In genomic region chr5:127602481-127602880, GRCh38 we compare ENCODE assay signal across 17 cellular contexts. TPM values are rescaled to one million over a fixed set of nuclear protein-coding genes. Genes with fewer than 3 reads are reported as not detected.
DNase-seq lines count a peak whose midpoint lies in the region; ATAC-seq and TF ChIP-seq lines count a peak whose summit lies in the region.
"Had no signal": no experiment of that assay in that cellular context is flagged by ENCODE, and none has a peak within 500 bp of the region (broad histone marks: within the 10 kb centered on the region; RNA-seq: fewer than 3 reads in every experiment).

No MANE protein-coding gene starts in this region.

- H3K4me1 Mint-ChIP-seq in activated CD4-positive, alpha-beta T cell treated with anti-CD3 and anti-CD28 coated beads for 36 hours = peaks cover 3% of the 10 kb centered on the region

- H3K4me1 ChIP-seq in RWPE2 (ENCODE audit: insufficient read depth, poor library complexity, severe bottlenecking) = no peaks in the 10 kb centered on the region
- no peaks in the 10 kb centered on the region for H3K4me1 ChIP-seq in foreskin keratinocyte
- H3K4me1 ChIP-seq: Caco-2 had no signal

- intact Hi-C loops in activated CD4-positive, alpha-beta T cell treated with anti-CD3 and anti-CD28 coated beads for 36 hours (cut with DNase I, micrococcal nuclease) = no loop called here

- peaks cover 8% of the 10 kb centered on the region for H3K27me3 Mint-ChIP-seq in activated CD4-positive, alpha-beta T cell treated with anti-CD3 and anti-CD28 coated beads for 36 hours

- ATAC-seq in GM19351 (IDR thresholded peaks at IDR 0.05; ENCODE audit: unreplicated experiment) (peak; percentile 42), RWPE2 (ENCODE audit: low read depth) (peak; percentile 33; the same call in 1 of the 3 replicates), foreskin keratinocyte (peak; percentile 23), GM19328 (IDR thresholded peaks at IDR 0.05; ENCODE audit: unreplicated experiment) (no peak)
- no peak for ATAC-seq in activated CD4-positive, alpha-beta T cell treated with anti-CD3 and anti-CD28 coated beads for 36 hours
- ATAC-seq: PC-3, T-cell had no signal

- peaks cover 8% of the 10 kb centered on the region for H3K27me3 ChIP-seq in RWPE2 (ENCODE audit: insufficient read depth, poor library complexity, severe bottlenecking)
- peaks cover 4% of the 10 kb centered on the region for H3K27me3 ChIP-seq in foreskin keratinocyte

- CTCF ChIA-PET in activated CD4-positive, alpha-beta T cell treated with anti-CD3 and anti-CD28 coated beads for 36 hours (lab: Charles Lee) = interaction anchor here (0.8 to 1.1 kb wide), 2 partner anchors 10 to 30 kb away, joined by 3 to 5 read pairs; no protein-coding TSS in a partner anchor

- TF ChIP-seq CTCF in GM12875 (IDR thresholded peaks at IDR 0.05; ENCODE audit: borderline replicate concordance, insufficient read depth, low read depth, low read length) = 0 out of 2 replicates have a peak, but pooled peaks have one; percentile 10
- no peak for TF ChIP-seq CTCF in RWPE2 (IDR thresholded peaks at IDR 0.05; ENCODE audit: poor library complexity, severe bottlenecking)
- no peak for TF ChIP-seq CTCF in foreskin keratinocyte (conservative IDR thresholded peaks at IDR 0.05)

- H3K4me3 ChIP-seq in GM12875 (ENCODE audit: low read depth, low read length) = no peak overlapping the region
- no peak overlapping the region for H3K4me3 ChIP-seq in RWPE2 (ENCODE audit: severe bottlenecking)

- H3K36me3 Mint-ChIP-seq in activated CD4-positive, alpha-beta T cell treated with anti-CD3 and anti-CD28 coated beads for 36 hours (ENCODE audit: low read depth) = no peaks in the 10 kb centered on the region
- H3K36me3 Mint-ChIP-seq: T-cell had no signal

- DNase-seq in RWPE2 (ENCODE audit: low spot score) (no peak), foreskin keratinocyte (no peak), globus pallidus (ENCODE audit: low spot score) (no peak), NCI-H2081 (lab: John Stamatoyannopoulos, UW) (no peak)
- no peak for DNase-seq in activated CD4-positive, alpha-beta T cell treated with anti-CD3 and anti-CD28 coated beads for 36 hours
- DNase-seq: AML-193, Caco-2, NCI-H1436 treated with DMSO at 0.1 percent for 48 hours, NCI-H69, PC-3, T-cell had no signal

- H3K9me3 Mint-ChIP-seq in activated CD4-positive, alpha-beta T cell treated with anti-CD3 and anti-CD28 coated beads for 36 hours (ENCODE audit: low read depth) = no peaks in the 10 kb centered on the region
- H3K9me3 Mint-ChIP-seq: T-cell had no signal

- POLR2A ChIA-PET in activated CD4-positive, alpha-beta T cell treated with anti-CD3 and anti-CD28 coated beads for 36 hours (lab: Charles Lee) = no interaction called here

- no peak overlapping the region for H3K27ac Mint-ChIP-seq in activated CD4-positive, alpha-beta T cell treated with anti-CD3 and anti-CD28 coated beads for 36 hours
- H3K27ac Mint-ChIP-seq: T-cell had no signal

- no peak overlapping the region for H3K27ac ChIP-seq in RWPE2 (ENCODE audit: poor library complexity, severe bottlenecking)
- no peak overlapping the region for H3K27ac ChIP-seq in foreskin keratinocyte

- no peaks in the 10 kb centered on the region for H3K36me3 ChIP-seq in RWPE2 (ENCODE audit: low read depth)

- H3K9me3 ChIP-seq in RWPE2 (ENCODE audit: severe bottlenecking) = no peaks in the 10 kb centered on the region
- H3K9me3 ChIP-seq: Caco-2 had no signal

- no peak overlapping the region for H3K4me3 Mint-ChIP-seq in activated CD4-positive, alpha-beta T cell treated with anti-CD3 and anti-CD28 coated beads for 36 hours
- H3K4me3 Mint-ChIP-seq: T-cell had no signal

RNA-seq across cellular contexts. Expression of gene CTXN3, which starts 46.4 kb away (rescaled TPM):
- total RNA-seq in foreskin keratinocyte = not detected in 2 replicates
- polyA plus RNA-seq in foreskin keratinocyte = not detected in 2 replicates
- total RNA-seq in activated CD4-positive, alpha-beta T cell treated with anti-CD3 and anti-CD28 coated beads for 36 hours = not detected
- total RNA-seq: A673, Caco-2, H4, HT1080, PC-3, T-cell had no signal

Comparison
In these comparisons a context has a peak if more than half of its experiments do, and no peak if none do; other contexts are left out.
1. ATAC-seq: peak in GM19351 (single experiment), RWPE2 (single experiment) and foreskin keratinocyte (single experiment); none in GM19328 (single experiment) and activated CD4-positive, alpha-beta T cell treated with anti-CD3 and anti-CD28 coated beads for 36 hours (single experiment).